In the genomic region with DNA sequence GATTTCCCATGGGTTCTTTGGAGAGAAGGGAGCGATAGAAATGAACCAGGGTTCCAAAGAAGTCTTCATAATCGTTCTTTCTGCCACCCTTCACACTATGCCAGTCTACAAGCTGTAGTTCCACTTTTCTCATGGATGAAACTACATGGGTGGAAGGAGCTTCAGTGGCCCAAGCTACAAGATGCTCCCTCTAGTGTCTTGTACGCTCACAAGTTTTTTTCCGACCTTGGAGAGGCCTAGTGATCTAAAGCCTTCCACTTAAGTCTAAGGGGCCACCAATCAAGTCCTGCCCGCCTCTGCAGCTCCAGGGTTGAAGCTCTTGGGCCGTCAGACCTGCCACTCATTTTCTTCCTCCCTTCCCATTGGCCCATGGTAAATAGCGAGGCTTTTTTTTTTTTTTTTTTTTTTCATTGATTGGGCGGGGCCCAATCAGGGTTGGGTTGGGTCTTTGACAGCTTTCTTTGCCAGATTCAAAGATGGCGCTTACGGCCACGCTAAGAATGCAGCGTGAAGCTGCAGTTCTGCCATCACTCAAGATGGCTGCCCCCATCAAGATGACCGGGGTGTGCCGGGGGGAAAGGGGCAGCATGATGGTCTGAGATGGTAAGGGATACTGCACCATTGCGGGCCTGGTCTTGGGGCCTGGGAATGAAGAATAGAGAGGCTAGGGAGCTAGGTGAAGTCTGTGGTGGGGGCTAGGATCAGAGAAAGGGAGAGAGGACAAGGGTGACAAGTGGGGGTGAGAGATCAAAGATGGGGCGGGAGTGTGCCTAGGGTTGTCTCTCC, we compare ENCODE assay signal across 1 cellular context.
TF ChIP-seq lines count a peak whose summit lies in the region.

A gene (plus strand): TSS at position 527 of the 786 bp plus-strand sequence. CDS start 430 bp downstream, outside the sequence.

TF ChIP-seq in HepG2, 621 proteins besides CTCF, POLR2A, EP300 and RAD21 (continued from another document and continues in another):
- TF ChIP-seq, protein P1, sequence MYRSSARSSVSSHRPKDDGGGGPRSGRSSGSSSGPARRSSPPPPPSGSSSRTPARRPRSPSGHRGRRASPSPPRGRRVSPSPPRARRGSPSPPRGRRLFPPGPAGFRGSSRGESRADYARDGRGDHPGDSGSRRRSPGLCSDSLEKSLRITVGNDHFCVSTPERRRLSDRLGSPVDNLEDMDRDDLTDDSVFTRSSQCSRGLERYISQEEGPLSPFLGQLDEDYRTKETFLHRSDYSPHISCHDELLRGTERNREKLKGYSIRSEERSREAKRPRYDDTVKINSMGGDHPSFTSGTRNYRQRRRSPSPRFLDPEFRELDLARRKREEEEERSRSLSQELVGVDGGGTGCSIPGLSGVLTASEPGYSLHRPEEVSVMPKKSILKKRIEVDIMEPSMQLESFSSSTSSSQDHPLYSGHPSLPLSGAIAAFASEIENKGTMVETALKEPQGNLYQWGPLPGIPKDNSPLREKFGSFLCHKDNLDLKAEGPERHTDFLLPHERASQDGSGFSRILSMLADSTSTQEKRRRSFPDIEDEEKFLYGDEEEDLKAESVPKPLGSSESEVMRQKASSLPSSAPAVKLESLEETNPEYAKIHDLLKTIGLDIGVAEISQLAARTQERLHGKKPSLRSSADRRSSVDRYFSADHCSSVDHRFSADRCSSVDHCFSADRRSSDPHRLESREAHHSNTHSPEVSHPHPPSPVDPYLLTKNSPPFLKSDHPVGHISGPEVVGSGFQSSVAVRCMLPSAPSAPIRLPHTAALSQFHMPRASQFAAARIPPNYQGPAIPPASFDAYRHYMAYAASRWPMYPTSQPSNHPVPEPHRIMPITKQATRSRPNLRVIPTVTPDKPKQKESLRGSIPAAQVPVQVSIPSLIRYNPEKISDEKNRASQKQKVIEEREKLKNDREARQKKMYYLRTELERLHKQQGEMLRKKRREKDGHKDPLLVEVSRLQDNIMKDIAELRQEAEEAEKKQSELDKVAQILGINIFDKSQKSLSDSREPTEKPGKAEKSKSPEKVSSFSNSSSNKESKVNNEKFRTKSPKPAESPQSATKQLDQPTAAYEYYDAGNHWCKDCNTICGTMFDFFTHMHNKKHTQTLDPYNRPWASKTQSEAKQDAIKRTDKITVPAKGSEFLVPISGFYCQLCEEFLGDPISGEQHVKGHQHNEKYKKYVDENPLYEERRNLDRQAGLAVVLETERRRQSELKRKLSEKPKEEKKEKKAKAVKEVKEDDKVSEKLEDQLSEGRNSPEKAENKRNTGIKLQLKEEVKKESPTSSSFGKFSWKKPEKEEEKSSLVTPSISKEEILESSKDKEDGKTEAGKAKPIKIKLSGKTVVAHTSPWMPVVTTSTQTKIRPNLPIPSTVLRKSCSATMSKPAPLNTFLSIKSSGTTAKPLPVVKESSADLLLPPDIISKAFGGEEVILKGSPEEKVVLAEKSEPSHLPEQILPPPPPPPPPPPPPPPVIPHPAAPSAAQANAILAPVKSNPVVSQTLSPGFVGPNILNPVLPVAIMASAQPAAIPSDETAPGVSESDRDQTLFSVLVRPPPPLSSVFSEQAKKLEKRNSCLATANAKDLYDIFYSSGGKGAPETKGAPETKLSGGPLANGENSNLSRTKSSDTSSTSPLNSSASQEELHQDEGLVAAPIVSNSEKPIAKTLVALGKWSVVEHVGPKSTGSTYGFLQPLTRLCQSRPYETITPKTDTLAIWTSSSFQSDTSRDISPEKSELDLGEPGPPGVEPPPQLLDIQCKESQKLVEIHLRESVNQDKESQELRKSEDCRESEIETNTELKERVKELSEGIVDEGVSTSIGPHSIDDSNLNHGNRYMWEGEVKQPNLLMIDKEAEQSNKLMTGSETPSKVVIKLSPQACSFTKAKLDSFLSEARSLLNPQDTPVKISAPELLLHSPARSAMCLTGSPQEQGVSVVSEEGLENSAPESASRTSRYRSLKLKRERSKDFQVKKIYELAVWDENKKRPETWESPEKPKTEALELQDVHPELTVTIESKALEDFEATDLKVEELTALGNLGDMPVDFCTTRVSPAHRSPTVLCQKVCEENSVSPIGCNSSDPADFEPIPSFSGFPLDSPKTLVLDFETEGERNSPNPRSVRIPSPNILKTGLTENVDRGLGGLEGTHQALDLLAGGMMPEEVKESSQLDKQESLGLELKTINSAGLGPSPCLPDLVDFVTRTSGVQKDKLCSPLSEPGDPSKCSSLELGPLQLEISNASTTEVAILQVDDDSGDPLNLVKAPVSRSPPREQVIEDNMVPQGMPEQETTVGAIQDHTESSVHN (CRISPR knock-in tag; IDR thresholded peaks at IDR 0.05), result no peak
- TF ChIP-seq, protein P2, sequence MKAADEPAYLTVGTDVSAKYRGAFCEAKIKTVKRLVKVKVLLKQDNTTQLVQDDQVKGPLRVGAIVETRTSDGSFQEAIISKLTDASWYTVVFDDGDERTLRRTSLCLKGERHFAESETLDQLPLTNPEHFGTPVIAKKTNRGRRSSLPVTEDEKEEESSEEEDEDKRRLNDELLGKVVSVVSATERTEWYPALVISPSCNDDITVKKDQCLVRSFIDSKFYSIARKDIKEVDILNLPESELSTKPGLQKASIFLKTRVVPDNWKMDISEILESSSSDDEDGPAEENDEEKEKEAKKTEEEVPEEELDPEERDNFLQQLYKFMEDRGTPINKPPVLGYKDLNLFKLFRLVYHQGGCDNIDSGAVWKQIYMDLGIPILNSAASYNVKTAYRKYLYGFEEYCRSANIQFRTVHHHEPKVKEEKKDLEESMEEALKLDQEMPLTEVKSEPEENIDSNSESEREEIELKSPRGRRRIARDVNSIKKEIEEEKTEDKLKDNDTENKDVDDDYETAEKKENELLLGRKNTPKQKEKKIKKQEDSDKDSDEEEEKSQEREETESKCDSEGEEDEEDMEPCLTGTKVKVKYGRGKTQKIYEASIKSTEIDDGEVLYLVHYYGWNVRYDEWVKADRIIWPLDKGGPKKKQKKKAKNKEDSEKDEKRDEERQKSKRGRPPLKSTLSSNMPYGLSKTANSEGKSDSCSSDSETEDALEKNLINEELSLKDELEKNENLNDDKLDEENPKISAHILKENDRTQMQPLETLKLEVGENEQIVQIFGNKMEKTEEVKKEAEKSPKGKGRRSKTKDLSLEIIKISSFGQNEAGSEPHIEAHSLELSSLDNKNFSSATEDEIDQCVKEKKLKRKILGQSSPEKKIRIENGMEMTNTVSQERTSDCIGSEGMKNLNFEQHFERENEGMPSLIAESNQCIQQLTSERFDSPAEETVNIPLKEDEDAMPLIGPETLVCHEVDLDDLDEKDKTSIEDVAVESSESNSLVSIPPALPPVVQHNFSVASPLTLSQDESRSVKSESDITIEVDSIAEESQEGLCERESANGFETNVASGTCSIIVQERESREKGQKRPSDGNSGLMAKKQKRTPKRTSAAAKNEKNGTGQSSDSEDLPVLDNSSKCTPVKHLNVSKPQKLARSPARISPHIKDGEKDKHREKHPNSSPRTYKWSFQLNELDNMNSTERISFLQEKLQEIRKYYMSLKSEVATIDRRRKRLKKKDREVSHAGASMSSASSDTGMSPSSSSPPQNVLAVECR (CRISPR knock-in tag; IDR thresholded peaks at IDR 0.05; ENCODE audit: borderline replicate concordance), result peak; percentile 58; the same call in 1 of the 2 replicates
- TF ChIP-seq NR2F2 (IDR thresholded peaks at IDR 0.05; ENCODE audit: borderline replicate concordance, low read depth) (no peak), ZNF34 (CRISPR knock-in tag; IDR thresholded peaks at IDR 0.05; ENCODE audit: borderline replicate concordance) (no peak), MEF2D (CRISPR knock-in tag; IDR thresholded peaks at IDR 0.05) (no peak), SAFB2 (CRISPR knock-in tag; IDR thresholded peaks at IDR 0.05; ENCODE audit: borderline replicate concordance, low read depth) (0 out of 2 replicates have a peak, but pooled peaks have one; percentile 17), MTA1 (CRISPR knock-in tag; IDR thresholded peaks at IDR 0.05; ENCODE audit: borderline replicate concordance) (no peak), ZBTB7A (CRISPR knock-in tag; IDR thresholded peaks at IDR 0.05) (no peak), SYNCRIP (IDR thresholded peaks at IDR 0.05; ENCODE audit: insufficient read depth, low read depth, low read length) (no peak), CBX1 (IDR thresholded peaks at IDR 0.05; ENCODE audit: low read depth) (no peak), ZNF709 (CRISPR knock-in tag; IDR thresholded peaks at IDR 0.05) (no peak)
- TF ChIP-seq, protein P3, sequence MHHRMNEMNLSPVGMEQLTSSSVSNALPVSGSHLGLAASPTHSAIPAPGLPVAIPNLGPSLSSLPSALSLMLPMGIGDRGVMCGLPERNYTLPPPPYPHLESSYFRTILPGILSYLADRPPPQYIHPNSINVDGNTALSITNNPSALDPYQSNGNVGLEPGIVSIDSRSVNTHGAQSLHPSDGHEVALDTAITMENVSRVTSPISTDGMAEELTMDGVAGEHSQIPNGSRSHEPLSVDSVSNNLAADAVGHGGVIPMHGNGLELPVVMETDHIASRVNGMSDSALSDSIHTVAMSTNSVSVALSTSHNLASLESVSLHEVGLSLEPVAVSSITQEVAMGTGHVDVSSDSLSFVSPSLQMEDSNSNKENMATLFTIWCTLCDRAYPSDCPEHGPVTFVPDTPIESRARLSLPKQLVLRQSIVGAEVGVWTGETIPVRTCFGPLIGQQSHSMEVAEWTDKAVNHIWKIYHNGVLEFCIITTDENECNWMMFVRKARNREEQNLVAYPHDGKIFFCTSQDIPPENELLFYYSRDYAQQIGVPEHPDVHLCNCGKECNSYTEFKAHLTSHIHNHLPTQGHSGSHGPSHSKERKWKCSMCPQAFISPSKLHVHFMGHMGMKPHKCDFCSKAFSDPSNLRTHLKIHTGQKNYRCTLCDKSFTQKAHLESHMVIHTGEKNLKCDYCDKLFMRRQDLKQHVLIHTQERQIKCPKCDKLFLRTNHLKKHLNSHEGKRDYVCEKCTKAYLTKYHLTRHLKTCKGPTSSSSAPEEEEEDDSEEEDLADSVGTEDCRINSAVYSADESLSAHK (CRISPR knock-in tag; IDR thresholded peaks at IDR 0.05; ENCODE audit: borderline replicate concordance), result no peak
- TF ChIP-seq, protein P4, sequence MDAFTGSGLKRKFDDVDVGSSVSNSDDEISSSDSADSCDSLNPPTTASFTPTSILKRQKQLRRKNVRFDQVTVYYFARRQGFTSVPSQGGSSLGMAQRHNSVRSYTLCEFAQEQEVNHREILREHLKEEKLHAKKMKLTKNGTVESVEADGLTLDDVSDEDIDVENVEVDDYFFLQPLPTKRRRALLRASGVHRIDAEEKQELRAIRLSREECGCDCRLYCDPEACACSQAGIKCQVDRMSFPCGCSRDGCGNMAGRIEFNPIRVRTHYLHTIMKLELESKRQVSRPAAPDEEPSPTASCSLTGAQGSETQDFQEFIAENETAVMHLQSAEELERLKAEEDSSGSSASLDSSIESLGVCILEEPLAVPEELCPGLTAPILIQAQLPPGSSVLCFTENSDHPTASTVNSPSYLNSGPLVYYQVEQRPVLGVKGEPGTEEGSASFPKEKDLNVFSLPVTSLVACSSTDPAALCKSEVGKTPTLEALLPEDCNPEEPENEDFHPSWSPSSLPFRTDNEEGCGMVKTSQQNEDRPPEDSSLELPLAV (CRISPR knock-in tag; conservative IDR thresholded peaks at IDR 0.05; ENCODE audit: low read depth), result no peak
- TF ChIP-seq, protein P5, sequence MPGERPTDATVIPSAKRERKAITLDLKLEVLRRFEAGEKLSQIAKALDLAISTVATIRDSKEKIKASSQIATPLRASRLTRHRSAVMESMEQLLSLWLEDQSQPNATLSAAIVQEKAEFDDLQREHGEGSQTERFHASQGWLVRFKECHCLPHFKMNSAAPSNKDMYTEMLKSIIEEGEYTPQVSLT (CRISPR knock-in tag; IDR thresholded peaks at IDR 0.05; ENCODE audit: borderline replicate concordance, low read depth), result no peak
- TF ChIP-seq, protein P6, sequence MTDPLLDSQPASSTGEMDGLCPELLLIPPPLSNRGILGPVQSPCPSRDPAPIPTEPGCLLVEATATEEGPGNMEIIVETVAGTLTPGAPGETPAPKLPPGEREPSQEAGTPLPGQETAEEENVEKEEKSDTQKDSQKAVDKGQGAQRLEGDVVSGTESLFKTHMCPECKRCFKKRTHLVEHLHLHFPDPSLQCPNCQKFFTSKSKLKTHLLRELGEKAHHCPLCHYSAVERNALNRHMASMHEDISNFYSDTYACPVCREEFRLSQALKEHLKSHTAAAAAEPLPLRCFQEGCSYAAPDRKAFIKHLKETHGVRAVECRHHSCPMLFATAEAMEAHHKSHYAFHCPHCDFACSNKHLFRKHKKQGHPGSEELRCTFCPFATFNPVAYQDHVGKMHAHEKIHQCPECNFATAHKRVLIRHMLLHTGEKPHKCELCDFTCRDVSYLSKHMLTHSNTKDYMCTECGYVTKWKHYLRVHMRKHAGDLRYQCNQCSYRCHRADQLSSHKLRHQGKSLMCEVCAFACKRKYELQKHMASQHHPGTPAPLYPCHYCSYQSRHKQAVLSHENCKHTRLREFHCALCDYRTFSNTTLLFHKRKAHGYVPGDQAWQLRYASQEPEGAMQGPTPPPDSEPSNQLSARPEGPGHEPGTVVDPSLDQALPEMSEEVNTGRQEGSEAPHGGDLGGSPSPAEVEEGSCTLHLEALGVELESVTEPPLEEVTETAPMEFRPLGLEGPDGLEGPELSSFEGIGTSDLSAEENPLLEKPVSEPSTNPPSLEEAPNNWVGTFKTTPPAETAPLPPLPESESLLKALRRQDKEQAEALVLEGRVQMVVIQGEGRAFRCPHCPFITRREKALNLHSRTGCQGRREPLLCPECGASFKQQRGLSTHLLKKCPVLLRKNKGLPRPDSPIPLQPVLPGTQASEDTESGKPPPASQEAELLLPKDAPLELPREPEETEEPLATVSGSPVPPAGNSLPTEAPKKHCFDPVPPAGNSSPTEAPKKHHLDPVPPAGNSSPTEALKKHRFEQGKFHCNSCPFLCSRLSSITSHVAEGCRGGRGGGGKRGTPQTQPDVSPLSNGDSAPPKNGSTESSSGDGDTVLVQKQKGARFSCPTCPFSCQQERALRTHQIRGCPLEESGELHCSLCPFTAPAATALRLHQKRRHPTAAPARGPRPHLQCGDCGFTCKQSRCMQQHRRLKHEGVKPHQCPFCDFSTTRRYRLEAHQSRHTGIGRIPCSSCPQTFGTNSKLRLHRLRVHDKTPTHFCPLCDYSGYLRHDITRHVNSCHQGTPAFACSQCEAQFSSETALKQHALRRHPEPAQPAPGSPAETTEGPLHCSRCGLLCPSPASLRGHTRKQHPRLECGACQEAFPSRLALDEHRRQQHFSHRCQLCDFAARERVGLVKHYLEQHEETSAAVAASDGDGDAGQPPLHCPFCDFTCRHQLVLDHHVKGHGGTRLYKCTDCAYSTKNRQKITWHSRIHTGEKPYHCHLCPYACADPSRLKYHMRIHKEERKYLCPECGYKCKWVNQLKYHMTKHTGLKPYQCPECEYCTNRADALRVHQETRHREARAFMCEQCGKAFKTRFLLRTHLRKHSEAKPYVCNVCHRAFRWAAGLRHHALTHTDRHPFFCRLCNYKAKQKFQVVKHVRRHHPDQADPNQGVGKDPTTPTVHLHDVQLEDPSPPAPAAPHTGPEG (CRISPR knock-in tag; IDR thresholded peaks at IDR 0.05), result no peak
- TF ChIP-seq, protein P7, sequence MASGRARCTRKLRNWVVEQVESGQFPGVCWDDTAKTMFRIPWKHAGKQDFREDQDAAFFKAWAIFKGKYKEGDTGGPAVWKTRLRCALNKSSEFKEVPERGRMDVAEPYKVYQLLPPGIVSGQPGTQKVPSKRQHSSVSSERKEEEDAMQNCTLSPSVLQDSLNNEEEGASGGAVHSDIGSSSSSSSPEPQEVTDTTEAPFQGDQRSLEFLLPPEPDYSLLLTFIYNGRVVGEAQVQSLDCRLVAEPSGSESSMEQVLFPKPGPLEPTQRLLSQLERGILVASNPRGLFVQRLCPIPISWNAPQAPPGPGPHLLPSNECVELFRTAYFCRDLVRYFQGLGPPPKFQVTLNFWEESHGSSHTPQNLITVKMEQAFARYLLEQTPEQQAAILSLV (CRISPR knock-in tag; IDR thresholded peaks at IDR 0.05; ENCODE audit: borderline replicate concordance), result no peak
